ENCODE assay signal across 8 cellular contexts in genomic region chr12:120725659-120726509, GRCh38. TPM values are rescaled to one million over a fixed set of nuclear protein-coding genes. Genes with fewer than 3 reads are reported as not detected.
DNase-seq lines count a peak whose midpoint lies in the region; ATAC-seq and TF ChIP-seq lines count a peak whose summit lies in the region.

Gene ACADS (plus strand): TSS chr12:120725826. CDS start chr12:120725886, 60 bp downstream.

- POLR2A ChIA-PET in GM10248 (lab: Yijun Ruan, JAX) (no interaction called here), HEK293T (lab: Yijun Ruan, JAX) (interaction anchor here (0.6 to 0.9 kb wide), 5 partner anchors 12 to 525 kb away, joined by 3 to 4 read pairs (median 3); partner anchors contain the start of gene UNC119B)

- peaks cover 3% of the 10 kb centered on the region for H3K4me1 ChIP-seq in ovary (ENCODE audit: insufficient read depth)
- H3K4me1 ChIP-seq in thoracic aorta (ENCODE audit: control insufficient read depth in 1 of 2, low read depth in 2 of 2) = peaks cover 10 to 17% of the 10 kb centered on the region in 2 donors

- peaks cover 19% of the 10 kb centered on the region for H3K4me1 Mint-ChIP-seq in activated naive CD4-positive, alpha-beta T cell treated with anti-CD3 and anti-CD28 coated beads, Interleukin-2, amount 50 U/mL, for 24 hours

- H3K36me3 ChIP-seq in ovary (no peaks in the 10 kb centered on the region), thoracic aorta (peaks cover 10% of the 10 kb centered on the region)

- no peak for TF ChIP-seq CTCF in GM10248 (IDR thresholded peaks at IDR 0.05; ENCODE audit: control extremely low read depth, extremely low read depth, low read depth, missing control alignments)
- TF ChIP-seq CTCF in ovary (IDR thresholded peaks at IDR 0.05) = no peak
- TF ChIP-seq CTCF in thoracic aorta (IDR thresholded peaks at IDR 0.05) = no peak

- H3K4me3 ChIP-seq in ovary = peak within 1 kb of the TSS; percentile 48
- H3K4me3 ChIP-seq in thoracic aorta = peak within 1 kb of the TSS; percentile 85

- intact Hi-C loops in head of caudate nucleus (cut with DNase I) = loop anchor here (10.0 kb wide), 1 partner anchor 179 kb away; the partner anchor contains the start of gene SPPL3
- intact Hi-C loops in ovary (cut with DNase I) = no loop called here

- H3K36me3 Mint-ChIP-seq in activated naive CD4-positive, alpha-beta T cell treated with anti-CD3 and anti-CD28 coated beads, Interleukin-2, amount 50 U/mL, for 24 hours = peaks cover 5% of the 10 kb centered on the region

- H3K9me3 ChIP-seq in ovary (no peaks in the 10 kb centered on the region), thoracic aorta (no peaks in the 10 kb centered on the region)

- H3K27ac ChIP-seq in ovary = peak within 1 kb of the TSS; percentile 63 to 71
- peak within 1 kb of the TSS; percentile 41 to 75 for H3K27ac ChIP-seq in thoracic aorta

- no peaks in the 10 kb centered on the region for H3K27me3 Mint-ChIP-seq in activated naive CD4-positive, alpha-beta T cell treated with anti-CD3 and anti-CD28 coated beads, Interleukin-2, amount 50 U/mL, for 24 hours

- no peak for TF ChIP-seq EP300 in ovary (IDR thresholded peaks at IDR 0.05)

- 5 to 7% (median 6%) methylated on average over 62 to 66 of the region's 66 CpGs for WGBS in ovary, 3 donors

- ATAC-seq in thoracic aorta (ENCODE audit: insufficient number of reproducible peaks, low FRiP score, low read depth) = peak; percentile 85

- DNase-seq in GM10248 (ENCODE audit: extremely low spot score) = peak; percentile 99
- DNase-seq in HEK293T (ENCODE audit: extremely low spot score) = peak; percentile 99
- DNase-seq in NAMALWA (ENCODE audit: low spot score) = peak; percentile 87
- peak; percentile 41 for DNase-seq in SKM-1 (lab: John Stamatoyannopoulos, UW; ENCODE audit: unreplicated experiment)
- DNase-seq in head of caudate nucleus = peak; percentile 58 to 93 (median 86)
- DNase-seq in ovary = peak; percentile 87 to 93 (median 90)
- peak; percentile 40 for DNase-seq in thoracic aorta (ENCODE audit: low spot score)

- H3K27ac Mint-ChIP-seq in activated naive CD4-positive, alpha-beta T cell treated with anti-CD3 and anti-CD28 coated beads, Interleukin-2, amount 50 U/mL, for 24 hours = peak within 1 kb of the TSS; percentile 61

- peak within 1 kb of the TSS; percentile 95 for H3K4me3 Mint-ChIP-seq in activated naive CD4-positive, alpha-beta T cell treated with anti-CD3 and anti-CD28 coated beads, Interleukin-2, amount 50 U/mL, for 24 hours

- CTCF ChIA-PET in GM10248 (lab: Yijun Ruan, JAX) = interaction anchor here (0.6 to 1.5 kb wide), 11 partner anchors 10 to 246 kb away, joined by 3 to 7 read pairs (median 3); no protein-coding TSS in a partner anchor
- CTCF ChIA-PET in HEK293T (lab: Yijun Ruan, JAX) = interaction anchor here (1.0 kb wide), 1 partner anchor 77 kb away, joined by 5 read pairs; no protein-coding TSS in a partner anchor

- H3K27me3 ChIP-seq in ovary (no peaks in the 10 kb centered on the region), thoracic aorta (replicated peaks; ENCODE audit: insufficient read depth) (no peaks in the 10 kb centered on the region)

- no peaks in the 10 kb centered on the region for H3K9me3 Mint-ChIP-seq in activated naive CD4-positive, alpha-beta T cell treated with anti-CD3 and anti-CD28 coated beads, Interleukin-2, amount 50 U/mL, for 24 hours

- TF ChIP-seq POLR2A in ovary (IDR thresholded peaks at IDR 0.05) = peak; percentile 23

TF ChIP-seq in HEK293T, 16 proteins besides CTCF, POLR2A, EP300 and RAD21:
- TF ChIP-seq FOXM1 (IDR thresholded peaks at IDR 0.05; ENCODE audit: borderline replicate concordance) = no peak
- TF ChIP-seq FOXA1 (IDR thresholded peaks at IDR 0.05) = no peak
- no peak for TF ChIP-seq HDGF (IDR thresholded peaks at IDR 0.05; ENCODE audit: borderline replicate concordance)
- TF ChIP-seq L3MBTL2 (conservative IDR thresholded peaks at IDR 0.05) = no peak
- TF ChIP-seq ZNF384 (IDR thresholded peaks at IDR 0.05) = no peak
- TF ChIP-seq TARDBP (IDR thresholded peaks at IDR 0.05) = no peak
- no peak for TF ChIP-seq ELF4 (IDR thresholded peaks at IDR 0.05)
- no peak for TF ChIP-seq NFRKB (IDR thresholded peaks at IDR 0.05)
- no peak for TF ChIP-seq LEF1 (IDR thresholded peaks at IDR 0.05; ENCODE audit: borderline replicate concordance)
- TF ChIP-seq CTBP1 (IDR thresholded peaks at IDR 0.05; ENCODE audit: borderline replicate concordance) = no peak
- no peak for TF ChIP-seq FOXK2 (IDR thresholded peaks at IDR 0.05)
- TF ChIP-seq, protein P1, sequence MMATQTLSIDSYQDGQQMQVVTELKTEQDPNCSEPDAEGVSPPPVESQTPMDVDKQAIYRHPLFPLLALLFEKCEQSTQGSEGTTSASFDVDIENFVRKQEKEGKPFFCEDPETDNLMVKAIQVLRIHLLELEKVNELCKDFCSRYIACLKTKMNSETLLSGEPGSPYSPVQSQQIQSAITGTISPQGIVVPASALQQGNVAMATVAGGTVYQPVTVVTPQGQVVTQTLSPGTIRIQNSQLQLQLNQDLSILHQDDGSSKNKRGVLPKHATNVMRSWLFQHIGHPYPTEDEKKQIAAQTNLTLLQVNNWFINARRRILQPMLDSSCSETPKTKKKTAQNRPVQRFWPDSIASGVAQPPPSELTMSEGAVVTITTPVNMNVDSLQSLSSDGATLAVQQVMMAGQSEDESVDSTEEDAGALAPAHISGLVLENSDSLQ (IDR thresholded peaks at IDR 0.05) = no peak

RNA-seq across cellular contexts. Expression of gene ACADS, which starts in this region (rescaled TPM):
- total RNA-seq in ovary (10 to 100 TPM in 6 of 7 donors, 1 to 10 TPM in 1; 8.0 to 17.5 (median 13.9) TPM), thoracic aorta (10 to 100 TPM; 18.3 to 19.6 TPM)
- 10 to 100 TPM in 1 of 2 donors, 1 to 10 TPM in 1; 1.0 to 15.0 TPM for polyA plus RNA-seq in ovary

Comparison
In these comparisons a context has a peak if more than half of its experiments do, and no peak if none do; other contexts are left out.
1. Peak in every context shown above with its lines: DNase-seq, ATAC-seq, H3K4me3 ChIP-seq and H3K27ac ChIP-seq.
2. DNase-seq: peak in every context shown above with its lines; median percentile 99 in GM10248; 99 in HEK293T; 90 in ovary; 87 in NAMALWA; 86 in head of caudate nucleus; 41 in SKM-1; 40 in thoracic aorta.